In the genomic region with DNA sequence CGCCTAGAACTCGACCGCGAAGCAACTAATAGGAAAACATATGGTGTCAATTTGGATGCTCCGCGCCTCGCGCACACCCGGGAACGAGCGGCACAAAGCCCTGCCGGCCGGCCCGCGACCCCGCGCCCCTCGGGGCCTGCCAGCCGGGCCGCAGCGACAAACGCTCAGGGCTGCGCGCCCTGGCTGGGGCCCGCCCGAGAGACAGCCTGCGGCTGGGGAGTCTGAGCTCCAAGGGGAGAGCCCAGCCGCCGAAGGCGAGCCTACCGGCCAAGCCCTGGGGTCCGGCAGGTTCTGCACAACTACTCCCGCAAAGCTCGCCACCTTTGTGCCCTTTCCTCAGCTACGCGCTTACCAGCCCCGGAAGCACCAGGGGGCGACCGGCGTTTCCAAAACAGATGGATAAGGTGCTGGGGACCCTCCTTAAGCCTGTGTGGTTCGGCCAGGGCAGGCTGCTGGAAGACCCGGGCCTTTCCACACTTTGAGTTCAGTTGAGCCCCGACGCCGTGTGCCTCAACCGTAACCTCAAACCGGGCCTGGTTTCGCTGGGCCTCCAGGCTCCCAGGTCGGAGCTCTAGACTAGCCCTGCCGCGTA, we compare ENCODE assay signal across 13 cellular contexts. TPM values are rescaled to one million over a fixed set of nuclear protein-coding genes. Genes with fewer than 3 reads are reported as not detected.
DNase-seq lines count a peak whose midpoint lies in the region; ATAC-seq and TF ChIP-seq lines count a peak whose summit lies in the region.
"Had no signal": no experiment of that assay in that cellular context is flagged by ENCODE, and none has a peak within 500 bp of the region (broad histone marks: within the 10 kb centered on the region; RNA-seq: fewer than 3 reads in every experiment).

No MANE protein-coding gene starts in this region.

- peak overlapping the region in 7 of 8 donors; percentile 64 to 78 (median 73) for H3K4me3 Mint-ChIP-seq in CD4-positive, alpha-beta memory T cell
- peak overlapping the region; percentile 48; the same call in 1 of the 2 replicates for H3K4me3 Mint-ChIP-seq in HFFc6
- H3K4me3 Mint-ChIP-seq in central memory CD8-positive, alpha-beta T cell, result peak overlapping the region; percentile 40
- H3K4me3 Mint-ChIP-seq in naive thymus-derived CD8-positive, alpha-beta T cell, result peak overlapping the region; percentile 61 to 83 (median 76)

- POLR2A ChIA-PET in CD4-positive, alpha-beta memory T cell (lab: Charles Lee; ENCODE audit: partially characterized antibody), result no interaction called here
- POLR2A ChIA-PET in naive thymus-derived CD8-positive, alpha-beta T cell (lab: Charles Lee), result no interaction called here

- no peak for ATAC-seq in central memory CD8-positive, alpha-beta T cell (replicated peaks; ENCODE audit: extremely low read depth, poor library complexity, severe bottlenecking)
- ATAC-seq in naive thymus-derived CD8-positive, alpha-beta T cell, result no peak

- peaks cover 3 to 50% (median 40%) of the 10 kb centered on the region in 8 donors for H3K9me3 Mint-ChIP-seq in CD4-positive, alpha-beta memory T cell
- H3K9me3 Mint-ChIP-seq in HFFc6, result no peaks in the 10 kb centered on the region
- H3K9me3 Mint-ChIP-seq in central memory CD8-positive, alpha-beta T cell, result no peaks in the 10 kb centered on the region
- peaks cover 0 to 51% (median 28%) of the 10 kb centered on the region in 9 donors for H3K9me3 Mint-ChIP-seq in naive thymus-derived CD8-positive, alpha-beta T cell

- CTCF ChIA-PET in CD4-positive, alpha-beta memory T cell (lab: Charles Lee; ENCODE audit: partially characterized antibody), result no interaction called here

- peaks cover 25 to 71% (median 37%) of the 10 kb centered on the region in 4 donors for H3K4me1 Mint-ChIP-seq in CD4-positive, alpha-beta memory T cell
- H3K4me1 Mint-ChIP-seq in HFFc6 (ENCODE audit: low read depth), result peaks cover 37% of the 10 kb centered on the region
- peaks cover 39% of the 10 kb centered on the region for H3K4me1 Mint-ChIP-seq in central memory CD8-positive, alpha-beta T cell
- peaks cover 36 to 63% (median 51%) of the 10 kb centered on the region in 4 donors for H3K4me1 Mint-ChIP-seq in naive thymus-derived CD8-positive, alpha-beta T cell

- peaks cover 0 to 3% of the 10 kb centered on the region in 2 donors for H3K9me3 ChIP-seq in CD4-positive, alpha-beta memory T cell (ENCODE audit: control insufficient read depth in 1 of 2, low read length in 2 of 2)
- H3K9me3 ChIP-seq: heart right ventricle had no signal

- no peaks in the 10 kb centered on the region for H3K36me3 ChIP-seq in CD4-positive, alpha-beta memory T cell (ENCODE audit: insufficient read depth, low read length)
- H3K36me3 ChIP-seq: heart right ventricle had no signal

- H3K4me3 ChIP-seq in CD4-positive, alpha-beta memory T cell (ENCODE audit: low read length in 2 of 2), result no peak overlapping the region

- peaks cover 5 to 6% of the 10 kb centered on the region in 2 donors for H3K36me3 Mint-ChIP-seq in CD4-positive, alpha-beta memory T cell
- peaks cover 8% of the 10 kb centered on the region; the same call in 1 of the 2 replicates for H3K36me3 Mint-ChIP-seq in HFFc6 (ENCODE audit: low read depth)
- peaks cover 3% of the 10 kb centered on the region for H3K36me3 Mint-ChIP-seq in central memory CD8-positive, alpha-beta T cell (ENCODE audit: insufficient read depth)
- H3K36me3 Mint-ChIP-seq in naive thymus-derived CD8-positive, alpha-beta T cell, result peaks cover 8 to 37% (median 34%) of the 10 kb centered on the region in 3 donors

- H3K27me3 Mint-ChIP-seq in CD4-positive, alpha-beta memory T cell, result peaks cover 72 to 74% of the 10 kb centered on the region in 2 donors
- H3K27me3 Mint-ChIP-seq in HFFc6 (ENCODE audit: insufficient read depth), result peaks cover 82% of the 10 kb centered on the region
- H3K27me3 Mint-ChIP-seq in central memory CD8-positive, alpha-beta T cell, result peaks cover 90% of the 10 kb centered on the region
- peaks cover 68 to 92% (median 79%) of the 10 kb centered on the region in 5 donors for H3K27me3 Mint-ChIP-seq in naive thymus-derived CD8-positive, alpha-beta T cell

- H3K4me1 ChIP-seq in CD4-positive, alpha-beta memory T cell (ENCODE audit: insufficient read depth, low read length), result peaks cover 44% of the 10 kb centered on the region

- DNase-seq in CD4-positive, alpha-beta memory T cell, result no peak
- no peak for DNase-seq in HFFc6
- DNase-seq in central memory CD8-positive, alpha-beta T cell (ENCODE audit: low spot score in 2 of 2), result peak in 1 of 2 donors; percentile 7
- DNase-seq in naive thymus-derived CD8-positive, alpha-beta T cell, result no peak
- no peak for DNase-seq in NK-92 treated with Interleukin-12 subunit alpha and Interleukin-12 subunit beta, amount 100 ng/mL, for 24 hours (lab: John Stamatoyannopoulos, UW)
- DNase-seq in DMS153 (lab: John Stamatoyannopoulos, UW), result no peak
- DNase-seq in hepatic stellate cell (ENCODE audit: low spot score), result no peak
- DNase-seq in mucosa of gallbladder (ENCODE audit: low spot score), result no peak
- DNase-seq: central memory CD4-positive, alpha-beta T cell; DMS 273 treated with DMSO at 0.1 percent for 48 hours; heart right ventricle; NCI-H2029; occipital lobe had no signal

- peaks cover 89% of the 10 kb centered on the region for H3K27me3 ChIP-seq in CD4-positive, alpha-beta memory T cell (ENCODE audit: insufficient read depth, low read length)

- no peak overlapping the region for H3K27ac ChIP-seq in CD4-positive, alpha-beta memory T cell (ENCODE audit: low read depth, low read length)
- H3K27ac ChIP-seq: heart right ventricle had no signal

- H3K27ac Mint-ChIP-seq in CD4-positive, alpha-beta memory T cell, result peak overlapping the region in 3 of 7 donors; percentile 10 to 82 (median 68)
- H3K27ac Mint-ChIP-seq in HFFc6, result no peak overlapping the region
- H3K27ac Mint-ChIP-seq in central memory CD8-positive, alpha-beta T cell (ENCODE audit: low read depth), result no peak overlapping the region
- H3K27ac Mint-ChIP-seq in naive thymus-derived CD8-positive, alpha-beta T cell, result peak overlapping the region in 1 of 10 donors; percentile 88

- no peak for TF ChIP-seq CTCF in HFFc6 (IDR thresholded peaks at IDR 0.05)

- intact Hi-C loops in CD4-positive, alpha-beta memory T cell (cut with micrococcal nuclease), result no loop called here

RNA-seq across cellular contexts. Expression of gene PAX6, which starts 6.0 kb away (rescaled TPM):
- total RNA-seq in CD4-positive, alpha-beta memory T cell, result not detected
- under 1 TPM in 1 of 2 donors, not detected in 1; 0.11 TPM for polyA plus RNA-seq in CD4-positive, alpha-beta memory T cell
- total RNA-seq in HFFc6 (2021; fragmentation: NEBNext Ultra II Directional; extraction: Animal tissue kit (Norgen Biotek cat#: 25700)), result 1 to 10 TPM in 4 of 6 experiments, not detected in 2; 1.3 to 1.5 (median 1.4) TPM
- total RNA-seq in naive thymus-derived CD8-positive, alpha-beta T cell, result not detected
- under 1 TPM in 1 of 3 donors, not detected in 2; 0.05 TPM for polyA plus RNA-seq in naive thymus-derived CD8-positive, alpha-beta T cell
- total RNA-seq in mucosa of gallbladder, result 0.03 TPM
- total RNA-seq: heart right ventricle had no signal
